Comparison of ENCODE assay signal across 8 cellular contexts in genomic region chr12:49232940-49233841, GRCh38. TPM values are rescaled to one million over a fixed set of nuclear protein-coding genes. Genes with fewer than 3 reads are reported as not detected.
DNase-seq lines count a peak whose midpoint lies in the region; ATAC-seq and TF ChIP-seq lines count a peak whose summit lies in the region.

No MANE protein-coding gene starts in this region.

- no peak for ATAC-seq in T-helper 17 cell
- no peak for ATAC-seq in HG03108 (IDR thresholded peaks at IDR 0.05; ENCODE audit: unreplicated experiment)
- no peak for ATAC-seq in PC-3

- no peaks in the 10 kb centered on the region for H3K27me3 ChIP-seq in BLaER1 treated with 17β-estradiol and CSF1 and Interleukin-3, amounts not matched to agents 10 nM and 100 nM
- no peaks in the 10 kb centered on the region for H3K27me3 ChIP-seq in neural progenitor cell
- no peaks in the 10 kb centered on the region for H3K27me3 ChIP-seq in PC-3 (ENCODE audit: low read length)

- H2AFZ ChIP-seq in neural progenitor cell (replicated peaks) (no peak overlapping the region), PC-3 (ENCODE audit: low read length) (no peak overlapping the region)

- H3K4me1 ChIP-seq in BLaER1 treated with 17β-estradiol and CSF1 and Interleukin-3, amounts not matched to agents 10 nM and 100 nM: peaks cover 22 to 66% (median 35%) of the 10 kb centered on the region in 10 experiments
- H3K4me1 ChIP-seq in neural progenitor cell (peaks cover 28% of the 10 kb centered on the region), PC-3 (ENCODE audit: insufficient read depth, low read length) (peaks cover 4% of the 10 kb centered on the region; the same call in 1 of the 2 replicates)

- POLR2A ChIA-PET in PC-3 (lab: Charles Lee; ENCODE audit: unreplicated experiment): interaction anchor here (0.6 kb wide), 1 partner anchor 25 kb away, joined by 4 read pairs; no protein-coding TSS in a partner anchor

- H3K36me3 Mint-ChIP-seq in T-helper 17 cell (ENCODE audit: low read depth) (no peaks in the 10 kb centered on the region), neural progenitor cell (no peaks in the 10 kb centered on the region)

- H3K27me3 Mint-ChIP-seq in T-helper 17 cell: no peaks in the 10 kb centered on the region
- peaks cover 10% of the 10 kb centered on the region for H3K27me3 Mint-ChIP-seq in neural progenitor cell (ENCODE audit: insufficient read depth, low read depth)

- H3K4me2 ChIP-seq in BLaER1 treated with 17β-estradiol and CSF1 and Interleukin-3, amounts not matched to agents 10 nM and 100 nM: peak overlapping the region; percentile 76 to 99 (median 96)
- H3K4me2 ChIP-seq in neural progenitor cell: peak overlapping the region; percentile 81
- no peak overlapping the region for H3K4me2 ChIP-seq in PC-3 (ENCODE audit: low read length)

- H3K9ac ChIP-seq in BLaER1 treated with 17β-estradiol and CSF1 and Interleukin-3, amounts not matched to agents 10 nM and 100 nM: peak overlapping the region; percentile 78 to 95 (median 85)
- no peak overlapping the region for H3K9ac ChIP-seq in neural progenitor cell
- H3K9ac ChIP-seq in PC-3 (ENCODE audit: low read length): no peak overlapping the region

- H3K9me2 ChIP-seq in PC-3 (replicated peaks; ENCODE audit: low read length): no peaks in the 10 kb centered on the region

- peak overlapping the region; percentile 57 for H3K4me3 Mint-ChIP-seq in T-helper 17 cell
- peak overlapping the region; percentile 81 for H3K4me3 Mint-ChIP-seq in neural progenitor cell

- no TSS peak for BruUV-seq in PC-3 (replicated peaks; lab: Mats Ljungman, UMichigan)

- peak overlapping the region; percentile 82 to 99 (median 92) for H3K27ac ChIP-seq in BLaER1 treated with 17β-estradiol and CSF1 and Interleukin-3, amounts not matched to agents 10 nM and 100 nM
- H3K27ac ChIP-seq in neural progenitor cell: peak overlapping the region; percentile 40
- H3K27ac ChIP-seq in PC-3 (ENCODE audit: low read length): no peak overlapping the region

- CTCF ChIA-PET in PC-3 (lab: Charles Lee): no interaction called here

- intact Hi-C loops in PC-3 (cut with micrococcal nuclease): no loop called here

- TF ChIP-seq CTCF in neural progenitor cell (IDR thresholded peaks at IDR 0.05) (no peak), PC-3 (conservative IDR thresholded peaks at IDR 0.05; ENCODE audit: low read depth, low read length) (no peak)

- H3K27ac Mint-ChIP-seq in T-helper 17 cell (peak overlapping the region; percentile 49), neural progenitor cell (peak overlapping the region; percentile 98)

- H3K4me3 ChIP-seq in BLaER1 treated with 17β-estradiol and CSF1 and Interleukin-3, amounts not matched to agents 10 nM and 100 nM: peak overlapping the region; percentile 48 to 72 (median 62)
- H3K4me3 ChIP-seq in neural progenitor cell (peak overlapping the region; percentile 19), PC-3 (ENCODE audit: low read length) (no peak overlapping the region)

- DNase-seq in M059J (ENCODE audit: low read depth) (peak; percentile 72), T-helper 17 cell (no peak), foreskin melanocyte (peak; percentile 17), neural progenitor cell (ENCODE audit: low spot score) (peak; percentile 92), PC-3 (no peak), RPMI8226 (no peak)

- H4K20me1 ChIP-seq in BLaER1 treated with 17β-estradiol and CSF1 and Interleukin-3, amounts not matched to agents 10 nM and 100 nM: no peaks in the 10 kb centered on the region
- H4K20me1 ChIP-seq in neural progenitor cell (ENCODE audit: low read depth) (no peaks in the 10 kb centered on the region), PC-3 (ENCODE audit: low read length) (no peaks in the 10 kb centered on the region)

- no peaks in the 10 kb centered on the region for H3K36me3 ChIP-seq in BLaER1 treated with 17β-estradiol and CSF1 and Interleukin-3, amounts not matched to agents 10 nM and 100 nM
- H3K36me3 ChIP-seq in neural progenitor cell: no peaks in the 10 kb centered on the region
- no peaks in the 10 kb centered on the region for H3K36me3 ChIP-seq in PC-3 (ENCODE audit: low read depth, low read length)

- H3F3A ChIP-seq in neural progenitor cell (ENCODE audit: low read depth): peaks cover 37% of the 10 kb centered on the region
- H3F3A ChIP-seq in PC-3 (ENCODE audit: low read length, unreplicated experiment): no peaks in the 10 kb centered on the region

- H3K9me3 Mint-ChIP-seq in neural progenitor cell: no peaks in the 10 kb centered on the region

- H3K4me1 Mint-ChIP-seq in T-helper 17 cell (peaks cover 2% of the 10 kb centered on the region), neural progenitor cell (peaks cover 58% of the 10 kb centered on the region)

- H3K9me3 ChIP-seq in BLaER1 treated with 17β-estradiol and CSF1 and Interleukin-3, amounts not matched to agents 10 nM and 100 nM (replicated peaks in 1 of 11): no peaks in the 10 kb centered on the region
- H3K9me3 ChIP-seq in T-helper 17 cell (ENCODE audit: control insufficient read depth, low read length, poor library complexity, severe bottlenecking): no peaks in the 10 kb centered on the region
- no peaks in the 10 kb centered on the region for H3K9me3 ChIP-seq in neural progenitor cell (ENCODE audit: low read depth)
- no peaks in the 10 kb centered on the region for H3K9me3 ChIP-seq in PC-3 (ENCODE audit: low read length)

- H3K79me2 ChIP-seq in neural progenitor cell (ENCODE audit: low read depth) (no peaks in the 10 kb centered on the region), PC-3 (ENCODE audit: low read length) (no peaks in the 10 kb centered on the region)

RNA-seq across cellular contexts. Expression of gene TUBA1C, which starts 31.7 kb away (rescaled TPM):
- total RNA-seq in M059J (2014; rRNA removed; shearing (Covaris generic)): 1,117 and 1,179 TPM in 2 replicates
- total RNA-seq in T-helper 17 cell: 10 to 100 TPM; 49.7 to 66.7 TPM
- 402 and 655 TPM in 2 replicates for total RNA-seq in neural progenitor cell (ENCODE audit: low replicate concordance)
- 1,285 and 1,376 TPM in 2 replicates for total RNA-seq in PC-3 (2014; rRNA removed)

RNA-seq across cellular contexts. Expression of gene TUBA1A, which starts 44.3 kb away (rescaled TPM):
- 415 and 467 TPM in 2 replicates for total RNA-seq in M059J (2014; rRNA removed; shearing (Covaris generic))
- total RNA-seq in T-helper 17 cell (100 to 1,000 TPM; 282 to 416 TPM), neural progenitor cell (ENCODE audit: low replicate concordance) (1,211 and 1,863 TPM in 2 replicates), PC-3 (2014; rRNA removed) (46.1 and 46.9 TPM in 2 replicates)

Comparison
In these comparisons a context has a peak if more than half of its experiments do, and no peak if none do; other contexts are left out.
1. H3K9ac ChIP-seq: peak in BLaER1 treated with 17β-estradiol and CSF1 and Interleukin-3, amounts not matched to agents 10 nM and 100 nM (11 of 11); none in neural progenitor cell (single experiment) and PC-3 (single experiment).
2. DNase-seq: peak in M059J (single experiment), foreskin melanocyte (single experiment) and neural progenitor cell (single experiment); none in T-helper 17 cell (0 of 3), PC-3 (single experiment) and RPMI8226 (single experiment).